ENCODE assay signal across 16 cellular contexts in the genomic region with DNA sequence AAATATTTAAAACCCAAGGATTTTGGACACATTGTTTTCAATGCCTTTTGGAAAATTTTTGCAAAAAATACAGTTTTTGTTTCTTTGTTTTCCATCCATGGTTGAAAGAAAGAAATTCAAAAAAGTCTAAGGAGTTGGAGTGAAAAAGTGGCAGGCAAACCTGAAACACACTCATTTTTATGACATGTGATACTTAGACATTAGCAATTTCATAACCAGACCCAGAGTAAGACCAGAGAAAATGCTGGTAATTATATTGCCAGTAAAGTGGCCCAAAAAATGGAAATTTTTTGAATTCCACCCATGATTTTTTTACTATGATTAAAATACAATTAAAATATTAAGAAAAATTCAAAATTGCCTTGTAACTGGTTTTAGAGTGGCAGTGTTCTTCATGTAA.
DNase-seq lines count a peak whose midpoint lies in the region; ATAC-seq and TF ChIP-seq lines count a peak whose summit lies in the region.
"Had no signal": no experiment of that assay in that cellular context is flagged by ENCODE, and none has a peak within 500 bp of the region (broad histone marks: within the 10 kb centered on the region; RNA-seq: fewer than 3 reads in every experiment).

No MANE protein-coding gene starts in this region.

- no peak for ATAC-seq in left cardiac atrium

- peak; percentile 56 for DNase-seq in GM23248
- DNase-seq in adipocyte (ENCODE audit: low read depth) = peak; percentile 57
- DNase-seq in fibroblast of lung (ENCODE audit: low read depth in 2 of 2) = peak in 1 of 2 donors; percentile 29
- no peak for DNase-seq in HFFc6
- no peak for DNase-seq in islet precursor cell
- DNase-seq in coronary artery (ENCODE audit: low spot score) = no peak
- DNase-seq in left cardiac atrium = no peak
- DNase-seq: 8988T; AML-193; Caco-2; CD8-positive, alpha-beta memory T cell; DND-41; GDM1 had no signal

- no peaks in the 10 kb centered on the region; the same call in 1 of the 2 replicates for H3K9me2 ChIP-seq in GM23248 (ENCODE audit: insufficient read depth)

- TF ChIP-seq CTCF in fibroblast of lung (conservative IDR thresholded peaks at IDR 0.05 in 1 of 2, IDR thresholded peaks at IDR 0.05 in 1 of 2; ENCODE audit: low read depth in 1 of 2, low read length in 2 of 2) = no peak
- TF ChIP-seq CTCF in HFFc6 (IDR thresholded peaks at IDR 0.05) = no peak
- no peak for TF ChIP-seq CTCF in coronary artery (IDR thresholded peaks at IDR 0.05)

- H3K27ac ChIP-seq in GM23248 (peak overlapping the region; percentile 83), fibroblast of lung (ENCODE audit: insufficient read depth, low read length) (peak overlapping the region; percentile 61), mesodermal cell (ENCODE audit: low read depth, low read length, severe bottlenecking) (peak overlapping the region; percentile 44), coronary artery (no peak overlapping the region)
- H3K27ac ChIP-seq: BLaER1 had no signal

- peaks cover 38% of the 10 kb centered on the region for H3F3A ChIP-seq in GM23248 (ENCODE audit: insufficient read depth)

- intact Hi-C loops in left cardiac atrium (cut with DNase I) = no loop called here

- H3K36me3 ChIP-seq in GM23248 (ENCODE audit: low read depth) (no peaks in the 10 kb centered on the region), adipocyte (ENCODE audit: control insufficient read depth, insufficient read depth, low read length, severe bottlenecking) (no peaks in the 10 kb centered on the region), fibroblast of lung (ENCODE audit: control insufficient read depth, insufficient read depth, low read length) (no peaks in the 10 kb centered on the region), mesodermal cell (ENCODE audit: control insufficient read depth, insufficient read depth, low read length) (no peaks in the 10 kb centered on the region)
- H3K36me3 ChIP-seq: BLaER1, HAP-1 had no signal

- no peaks in the 10 kb centered on the region for H3K27me3 Mint-ChIP-seq in HFFc6 (ENCODE audit: insufficient read depth)

- no peaks in the 10 kb centered on the region for H3K36me3 Mint-ChIP-seq in HFFc6 (ENCODE audit: low read depth)
- H3K36me3 Mint-ChIP-seq: CD8-positive, alpha-beta memory T cell had no signal

- H3K4me1 Mint-ChIP-seq in HFFc6 (ENCODE audit: low read depth) = no peaks in the 10 kb centered on the region
- H3K4me1 Mint-ChIP-seq: CD8-positive, alpha-beta memory T cell had no signal

- H3K9me3 ChIP-seq in GM23248 (ENCODE audit: low read depth) (no peaks in the 10 kb centered on the region), adipocyte (ENCODE audit: control insufficient read depth, low read length) (no peaks in the 10 kb centered on the region), fibroblast of lung (ENCODE audit: control insufficient read depth, insufficient read depth, low read depth, low read length) (no peaks in the 10 kb centered on the region), mesodermal cell (ENCODE audit: control insufficient read depth, low read length) (no peaks in the 10 kb centered on the region)
- H3K9me3 ChIP-seq: BLaER1, Caco-2, HAP-1 had no signal

- H3K4me3 Mint-ChIP-seq in HFFc6 = no peak overlapping the region
- H3K4me3 Mint-ChIP-seq: CD8-positive, alpha-beta memory T cell had no signal

- H3K4me2 ChIP-seq in GM23248 (ENCODE audit: unreplicated experiment) (peak overlapping the region; percentile 31), fibroblast of lung (ENCODE audit: extremely low read depth, insufficient read depth, low read length) (no peak overlapping the region)
- H3K4me2 ChIP-seq: BLaER1 had no signal

- H3K9ac ChIP-seq in GM23248 = peak overlapping the region; percentile 41
- H3K9ac ChIP-seq in adipocyte (ENCODE audit: low read length) = no peak overlapping the region
- H3K9ac ChIP-seq in fibroblast of lung (ENCODE audit: insufficient read depth, low read length) = no peak overlapping the region
- H3K9ac ChIP-seq: BLaER1 had no signal

- H2AFZ ChIP-seq in GM23248 = no peak overlapping the region
- H2AFZ ChIP-seq in fibroblast of lung (ENCODE audit: low read length) = no peak overlapping the region

- H3K4me1 ChIP-seq in GM23248 (ENCODE audit: insufficient read depth) (peaks cover 30% of the 10 kb centered on the region), adipocyte (ENCODE audit: control insufficient read depth, insufficient read depth, low read length) (peaks cover 18% of the 10 kb centered on the region), fibroblast of lung (ENCODE audit: control insufficient read depth, extremely low read depth, insufficient read depth, low read length) (peaks cover 7% of the 10 kb centered on the region), mesodermal cell (ENCODE audit: control insufficient read depth, insufficient read depth, low read length, poor library complexity, severe bottlenecking) (peaks cover 12% of the 10 kb centered on the region)
- H3K4me1 ChIP-seq: BLaER1, Caco-2, HAP-1 had no signal

- peaks cover 54% of the 10 kb centered on the region for H3K9me3 Mint-ChIP-seq in HFFc6

- no peak overlapping the region for H3K27ac Mint-ChIP-seq in HFFc6
- H3K27ac Mint-ChIP-seq: CD8-positive, alpha-beta memory T cell had no signal

- H3K4me3 ChIP-seq in GM23248 (no peak overlapping the region), adipocyte (ENCODE audit: low read length) (no peak overlapping the region), fibroblast of lung (replicated peaks in 1 of 4; ENCODE audit: control extremely low read depth in 1 of 4, insufficient read depth in 1 of 4, low read depth in 3 of 4, low read length in 4 of 4) (no peak overlapping the region), mesodermal cell (ENCODE audit: extremely low read depth, insufficient read depth, low read length, poor library complexity, severe bottlenecking) (no peak overlapping the region), coronary artery (no peak overlapping the region)
- H3K4me3 ChIP-seq: BLaER1, HAP-1 had no signal

- H3K27me3 ChIP-seq in GM23248 (replicated peaks; ENCODE audit: insufficient read depth) (no peaks in the 10 kb centered on the region), adipocyte (replicated peaks; ENCODE audit: control insufficient read depth, insufficient read depth, low read length) (no peaks in the 10 kb centered on the region), fibroblast of lung (ENCODE audit: control insufficient read depth, insufficient read depth, low read length) (no peaks in the 10 kb centered on the region)
- H3K27me3 ChIP-seq: BLaER1 had no signal

- in situ Hi-C loops in GM23248 (cut with MboI) = no loop called here

- H4K20me1 ChIP-seq in GM23248 (ENCODE audit: insufficient read depth) = no peaks in the 10 kb centered on the region
- H4K20me1 ChIP-seq in fibroblast of lung (ENCODE audit: control insufficient read depth, extremely low read depth, insufficient read depth, low read length) = no peaks in the 10 kb centered on the region
- H4K20me1 ChIP-seq: BLaER1 had no signal

- H3K79me2 ChIP-seq in GM23248 (ENCODE audit: insufficient read depth) (no peaks in the 10 kb centered on the region), fibroblast of lung (ENCODE audit: control insufficient read depth, insufficient read depth, low read length) (no peaks in the 10 kb centered on the region)

Comparison
In these comparisons a context has a peak if more than half of its experiments do, and no peak if none do; other contexts are left out.
1. DNase-seq: peak in GM23248 (single experiment) and adipocyte (single experiment); none in HFFc6 (single experiment), islet precursor cell (single experiment), coronary artery (single experiment) and left cardiac atrium (single experiment).
2. H3K27ac ChIP-seq: peak in GM23248 (single experiment), fibroblast of lung (single experiment) and mesodermal cell (single experiment); none in coronary artery (0 of 2).